In genomic region chr15:74872702-74873035, GRCh38 we compare ENCODE assay signal across 9 cellular contexts. TPM values are rescaled to one million over a fixed set of nuclear protein-coding genes. Genes with fewer than 3 reads are reported as not detected.
DNase-seq lines count a peak whose midpoint lies in the region; ATAC-seq and TF ChIP-seq lines count a peak whose summit lies in the region.
"Had no signal": no experiment of that assay in that cellular context is flagged by ENCODE, and none has a peak within 500 bp of the region (broad histone marks: within the 10 kb centered on the region; RNA-seq: fewer than 3 reads in every experiment).

No MANE protein-coding gene starts in this region.

- H3K9me3 ChIP-seq in adrenal gland (replicated peaks in 1 of 3) (no peaks in the 10 kb centered on the region), left lung (no peaks in the 10 kb centered on the region), testis (no peaks in the 10 kb centered on the region)

- H3K27ac ChIP-seq in adrenal gland = peak overlapping the region; percentile 76 to 98 (median 88)
- H3K27ac ChIP-seq in left lung = peak overlapping the region; percentile 90 to 96
- peak overlapping the region; percentile 90 for H3K27ac ChIP-seq in testis

- ATAC-seq in left lung = peak; percentile 0

- peak overlapping the region; percentile 94 for H3K4me3 Mint-ChIP-seq in activated CD4-positive, alpha-beta T cell treated with anti-CD3 and anti-CD28 coated beads, Interleukin-2, amount 10 ng/mL, durations not matched to agents 7 days and 5 days

- in situ Hi-C loops in ACHN (cut with HindIII; ENCODE audit: low pct_ligation_motif_present, low pct_unique_long_range_greater_than_20kb, low sequenced_read_pairs) = no loop called here

- intact Hi-C loops in adrenal gland (cut with DNase I) = no loop called here
- intact Hi-C loops in left lung (cut with DNase I) = no loop called here
- intact Hi-C loops in testis (cut with DNase I; ENCODE audit: low total_unique reads) = no loop called here

- peaks cover 55% of the 10 kb centered on the region for H3K4me1 Mint-ChIP-seq in activated CD4-positive, alpha-beta T cell treated with anti-CD3 and anti-CD28 coated beads, Interleukin-2, amount 10 ng/mL, durations not matched to agents 7 days and 5 days

- peak overlapping the region; percentile 28 to 92 (median 80) for H3K4me3 ChIP-seq in adrenal gland
- H3K4me3 ChIP-seq in left lung = peak overlapping the region; percentile 52 to 78
- peak overlapping the region; percentile 83 to 85 for H3K4me3 ChIP-seq in testis

- TF ChIP-seq CTCF in adrenal gland (IDR thresholded peaks at IDR 0.05) = peak in 1 of 6 experiments; percentile 3
- no peak for TF ChIP-seq CTCF in left lung (IDR thresholded peaks at IDR 0.05)
- no peak for TF ChIP-seq CTCF in testis (IDR thresholded peaks at IDR 0.05)

- CTCF ChIA-PET in activated CD4-positive, alpha-beta T cell treated with anti-CD3 and anti-CD28 coated beads, Interleukin-2, amount 10 ng/mL, durations not matched to agents 7 days and 5 days (lab: Charles Lee) = interaction anchor here (0.9 to 2.3 kb wide), 4 partner anchors 15 to 101 kb away, joined by 3 to 8 read pairs (median 4); partner anchors contain the start of gene MPI

- H3K9me3 Mint-ChIP-seq in activated CD4-positive, alpha-beta T cell treated with anti-CD3 and anti-CD28 coated beads, Interleukin-2, amount 10 ng/mL, durations not matched to agents 7 days and 5 days = peaks cover 2% of the 10 kb centered on the region

- no peak for TF ChIP-seq POLR2A in adrenal gland (IDR thresholded peaks at IDR 0.05)
- no peak for TF ChIP-seq POLR2A in testis (IDR thresholded peaks at IDR 0.05)

- no peak for DNase-seq in activated CD4-positive, alpha-beta T cell treated with anti-CD3 and anti-CD28 coated beads, Interleukin-2, amount 10 ng/mL, durations not matched to agents 7 days and 5 days
- DNase-seq in activated CD4-positive, alpha-beta T cell treated with anti-CD3 and anti-CD28 coated beads for 4 hours = no peak
- no peak for DNase-seq in adrenal gland
- no peak for DNase-seq in left lung
- no peak for DNase-seq in testis
- no peak for DNase-seq in ACHN
- DNase-seq in 8988T = no peak
- DNase-seq in stimulated activated CD8-positive, alpha-beta memory T cell treated with anti-CD3 and anti-CD28 coated beads, Interleukin-4, amount 100 ng/mL, for 48 hours = no peak

- peaks cover 44% of the 10 kb centered on the region for H3K36me3 Mint-ChIP-seq in activated CD4-positive, alpha-beta T cell treated with anti-CD3 and anti-CD28 coated beads, Interleukin-2, amount 10 ng/mL, durations not matched to agents 7 days and 5 days (ENCODE audit: low read depth)

- WGBS in adrenal gland, 4 donors = 0 to 1% (median 0%) methylated on average over 9 to 11 of the region's 11 CpGs
- WGBS in testis, 2 donors = 0 to 1% methylated on average over 11 of the region's 11 CpGs

- H3K4me1 ChIP-seq in adrenal gland (replicated peaks in 1 of 2) (peaks cover 39 to 52% of the 10 kb centered on the region in 2 donors), left lung (peaks cover 45 to 57% of the 10 kb centered on the region in 2 donors), testis (peaks cover 38% of the 10 kb centered on the region)

- POLR2A ChIA-PET in activated CD4-positive, alpha-beta T cell treated with anti-CD3 and anti-CD28 coated beads, Interleukin-2, amount 10 ng/mL, durations not matched to agents 7 days and 5 days (lab: Charles Lee) = no interaction called here

- peak overlapping the region; percentile 93 for H3K27ac Mint-ChIP-seq in activated CD4-positive, alpha-beta T cell treated with anti-CD3 and anti-CD28 coated beads, Interleukin-2, amount 10 ng/mL, durations not matched to agents 7 days and 5 days

- H3K36me3 ChIP-seq in adrenal gland (replicated peaks in 1 of 2) (peaks cover 0 to 5% of the 10 kb centered on the region in 2 donors), left lung (no peaks in the 10 kb centered on the region), testis (ENCODE audit: low read depth, missing control alignments) (no peaks in the 10 kb centered on the region)

- no peaks in the 10 kb centered on the region for H3K27me3 ChIP-seq in adrenal gland
- no peaks in the 10 kb centered on the region for H3K27me3 ChIP-seq in left lung
- no peaks in the 10 kb centered on the region for H3K27me3 ChIP-seq in testis

- peaks cover 3% of the 10 kb centered on the region for H3K27me3 Mint-ChIP-seq in activated CD4-positive, alpha-beta T cell treated with anti-CD3 and anti-CD28 coated beads, Interleukin-2, amount 10 ng/mL, durations not matched to agents 7 days and 5 days

RNA-seq across cellular contexts. Expression of gene SCAMP2, which starts 0.5 kb away (rescaled TPM):
- 100 to 1,000 TPM; 126 to 128 TPM for total RNA-seq in activated CD4-positive, alpha-beta T cell treated with anti-CD3 and anti-CD28 coated beads, Interleukin-2, amount 10 ng/mL, durations not matched to agents 7 days and 5 days
- total RNA-seq in adrenal gland (100 to 1,000 TPM in 5 of 8 donors, 10 to 100 TPM in 3; 79.1 to 185 (median 104) TPM), left lung (100 to 1,000 TPM; 131 to 138 TPM), testis (100 to 1,000 TPM in 1 of 2 donors, 10 to 100 TPM in 1; 94.8 to 103 TPM)
- polyA plus RNA-seq in adrenal gland (100 to 1,000 TPM in 1 of 3 donors, 10 to 100 TPM in 2; 45.0 to 109 (median 61.9) TPM), testis (ENCODE audit: insufficient read depth, low read depth, low replicate concordance) (130 TPM)

RNA-seq across cellular contexts. Expression of gene MPI, which starts 17.2 kb away (rescaled TPM):
- total RNA-seq in activated CD4-positive, alpha-beta T cell treated with anti-CD3 and anti-CD28 coated beads, Interleukin-2, amount 10 ng/mL, durations not matched to agents 7 days and 5 days = 10 to 100 TPM; 58.1 to 64.1 TPM
- total RNA-seq in adrenal gland = 100 to 1,000 TPM in 5 of 8 donors, 10 to 100 TPM in 3; 68.7 to 218 (median 125) TPM
- 100 to 1,000 TPM in 1 of 3 donors, 10 to 100 TPM in 2; 26.2 to 123 (median 37.9) TPM for polyA plus RNA-seq in adrenal gland
- total RNA-seq in left lung = 10 to 100 TPM; 27.8 to 30.7 TPM
- 10 to 100 TPM; 65.4 to 78.1 TPM for total RNA-seq in testis
- polyA plus RNA-seq in testis (ENCODE audit: insufficient read depth, low read depth, low replicate concordance) = 92.6 TPM

RNA-seq across cellular contexts. Expression of gene ULK3, which starts 29.7 kb away (rescaled TPM):
- total RNA-seq in activated CD4-positive, alpha-beta T cell treated with anti-CD3 and anti-CD28 coated beads, Interleukin-2, amount 10 ng/mL, durations not matched to agents 7 days and 5 days = 10 to 100 TPM; 56.6 to 66.4 TPM
- total RNA-seq in adrenal gland (10 to 100 TPM; 30.1 to 83.6 (median 52.5) TPM), left lung (10 to 100 TPM; 37.4 to 45.1 TPM), testis (10 to 100 TPM; 68.2 to 78.5 TPM)
- polyA plus RNA-seq in adrenal gland (100 to 1,000 TPM in 2 of 3 donors, 10 to 100 TPM in 1; 21.7 to 126 (median 124) TPM), testis (ENCODE audit: insufficient read depth, low read depth, low replicate concordance) (27.0 TPM)

RNA-seq across cellular contexts. Expression of gene FAM219B, which starts 34.0 kb away (rescaled TPM):
- 10 to 100 TPM; 65.8 to 68.2 TPM for total RNA-seq in activated CD4-positive, alpha-beta T cell treated with anti-CD3 and anti-CD28 coated beads, Interleukin-2, amount 10 ng/mL, durations not matched to agents 7 days and 5 days
- total RNA-seq in adrenal gland (100 to 1,000 TPM in 1 of 8 donors, 10 to 100 TPM in 7; 44.0 to 111 (median 78.0) TPM), left lung (10 to 100 TPM; 66.0 to 84.7 TPM), testis (10 to 100 TPM; 40.2 to 40.6 TPM)
- polyA plus RNA-seq in adrenal gland (10 to 100 TPM; 45.0 to 54.5 (median 51.4) TPM), testis (ENCODE audit: insufficient read depth, low read depth, low replicate concordance) (32.6 TPM)

RNA-seq across cellular contexts. Expression of gene CPLX3, which starts 46.2 kb away (rescaled TPM):
- total RNA-seq in activated CD4-positive, alpha-beta T cell treated with anti-CD3 and anti-CD28 coated beads, Interleukin-2, amount 10 ng/mL, durations not matched to agents 7 days and 5 days = under 1 TPM; 0.12 to 0.19 TPM
- total RNA-seq in adrenal gland (1 to 10 TPM in 2 of 8 donors, under 1 TPM in 4, not detected in 2; 0.51 to 3.6 (median 0.75) TPM), left lung (not detected), testis (1 to 10 TPM; 3.7 to 5.7 TPM)
- polyA plus RNA-seq in adrenal gland (10 to 100 TPM in 2 of 3 donors, 1 to 10 TPM in 1; 1.1 to 24.1 (median 24.0) TPM), testis (ENCODE audit: insufficient read depth, low read depth, low replicate concordance) (3.6 TPM)
- total RNA-seq: dermis blood vessel endothelial cell had no signal
